ENCODE assay signal across 8 cellular contexts in the genomic region with DNA sequence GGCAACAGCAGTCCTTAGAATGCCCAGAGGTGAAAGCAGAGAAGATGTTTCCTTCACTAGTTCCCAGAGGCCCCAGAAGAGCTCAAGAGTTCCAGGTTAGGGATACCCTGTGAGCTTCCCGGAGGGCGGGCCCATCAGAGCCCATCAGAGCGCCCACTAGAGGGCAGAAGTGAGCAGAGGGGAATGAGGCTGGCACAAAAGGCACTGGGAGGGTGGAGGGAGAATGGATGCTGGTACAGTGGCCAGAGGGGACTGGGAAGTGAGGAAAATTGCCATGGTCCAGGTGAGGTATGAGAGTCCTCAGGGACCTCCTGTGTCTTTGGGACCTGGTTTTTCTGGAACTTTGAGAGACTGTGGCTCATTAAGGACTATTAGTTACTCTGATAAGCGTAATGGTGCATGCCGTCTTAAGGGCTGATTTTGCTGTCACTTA.
DNase-seq lines count a peak whose midpoint lies in the region; ATAC-seq and TF ChIP-seq lines count a peak whose summit lies in the region.

No MANE protein-coding gene starts in this region.

- DNase-seq in SHP77 (lab: John Stamatoyannopoulos, UW) (peak; percentile 12 to 21), SHP77 treated with DMSO at 0.1 percent for 48 hours (lab: John Stamatoyannopoulos, UW) (no peak), Kasumi-1 (lab: John Stamatoyannopoulos, UW) (peak; percentile 46 to 50), retinal pigment epithelial cell (ENCODE audit: low read depth) (no peak), NCI-H2107 (lab: John Stamatoyannopoulos, UW) (no peak)
- peak; percentile 66 for DNase-seq in activated CD4-positive, alpha-beta T cell treated with anti-CD3 and anti-CD28 coated beads for 48 hours
- DNase-seq in effector memory CD8-positive, alpha-beta T cell, result peak; percentile 47 to 55 (median 52)

- H3K36me3 Mint-ChIP-seq in effector memory CD8-positive, alpha-beta T cell (ENCODE audit: insufficient read depth), result no peaks in the 10 kb centered on the region

- no peak overlapping the region for H3K4me3 Mint-ChIP-seq in effector memory CD8-positive, alpha-beta T cell

- H3K4me1 Mint-ChIP-seq in effector memory CD8-positive, alpha-beta T cell (ENCODE audit: low read depth in 2 of 2), result no peaks in the 10 kb centered on the region

- H3K4me3 ChIP-seq in retinal pigment epithelial cell (ENCODE audit: low read length), result no peak overlapping the region

- H3K27ac Mint-ChIP-seq in effector memory CD8-positive, alpha-beta T cell, result no peak overlapping the region

- peak; percentile 59 for TF ChIP-seq CTCF in retinal pigment epithelial cell (conservative IDR thresholded peaks at IDR 0.05; ENCODE audit: low read depth, low read length)

- no peaks in the 10 kb centered on the region for H3K9me3 Mint-ChIP-seq in effector memory CD8-positive, alpha-beta T cell

- ATAC-seq in effector memory CD8-positive, alpha-beta T cell (replicated peaks), result peak; percentile 58
- ATAC-seq in HG02759 (IDR thresholded peaks at IDR 0.05; ENCODE audit: unreplicated experiment), result no peak

- H3K27me3 Mint-ChIP-seq in effector memory CD8-positive, alpha-beta T cell, result peaks cover 34 to 72% of the 10 kb centered on the region in 2 donors

Comparison
In these comparisons a context has a peak if more than half of its experiments do, and no peak if none do; other contexts are left out.
1. DNase-seq: peak in SHP77 (2 of 2), Kasumi-1 (2 of 2), activated CD4-positive, alpha-beta T cell treated with anti-CD3 and anti-CD28 coated beads for 48 hours (single experiment) and effector memory CD8-positive, alpha-beta T cell (3 of 3); none in SHP77 treated with DMSO at 0.1 percent for 48 hours (single experiment), retinal pigment epithelial cell (single experiment) and NCI-H2107 (single experiment).